Comparison of ENCODE assay signal across 8 cellular contexts in the genomic region with DNA sequence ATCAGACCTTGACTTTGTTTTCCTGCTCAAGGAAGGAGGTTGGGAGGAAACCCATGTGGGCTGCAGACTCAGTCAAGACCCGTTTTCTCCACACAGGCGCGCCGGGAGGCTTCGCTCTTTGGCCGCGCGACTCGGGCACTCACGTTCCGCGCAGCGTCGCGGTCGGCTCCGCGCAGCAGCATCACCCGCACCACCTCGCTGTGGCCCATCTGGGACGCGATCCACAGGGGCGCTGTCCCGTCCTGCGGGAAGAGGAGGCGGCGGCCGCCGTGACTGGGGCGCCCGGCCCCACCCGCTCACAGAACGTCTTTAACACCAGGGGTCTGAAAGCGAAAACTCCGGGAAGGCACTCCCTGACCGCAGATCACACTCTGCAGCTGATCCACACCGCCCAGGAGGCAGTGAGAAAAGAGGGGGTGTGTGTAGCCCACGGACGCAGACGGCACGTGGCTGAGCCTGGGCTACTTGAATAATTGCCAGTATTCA. TPM values are rescaled to one million over a fixed set of nuclear protein-coding genes. Genes with fewer than 3 reads are reported as not detected.
DNase-seq lines count a peak whose midpoint lies in the region; ATAC-seq lines count a peak whose summit lies in the region.

No MANE protein-coding gene starts in this region.

- peaks cover 14% of the 10 kb centered on the region for H3K4me1 Mint-ChIP-seq in activated naive CD8-positive, alpha-beta T cell treated with anti-CD3 and anti-CD28 coated beads, Interleukin-2, amount 50 U/mL, for 24 hours
- peaks cover 8 to 12% of the 10 kb centered on the region in 2 donors for H3K4me1 Mint-ChIP-seq in immature natural killer cell

- no peaks in the 10 kb centered on the region for H3K36me3 Mint-ChIP-seq in activated naive CD8-positive, alpha-beta T cell treated with anti-CD3 and anti-CD28 coated beads, Interleukin-2, amount 50 U/mL, for 24 hours (ENCODE audit: low read depth)
- H3K36me3 Mint-ChIP-seq in immature natural killer cell, result no peaks in the 10 kb centered on the region

- peak overlapping the region; percentile 40 for H3K4me3 Mint-ChIP-seq in activated naive CD8-positive, alpha-beta T cell treated with anti-CD3 and anti-CD28 coated beads, Interleukin-2, amount 50 U/mL, for 24 hours
- H3K4me3 Mint-ChIP-seq in immature natural killer cell, result peak overlapping the region; percentile 51 to 77 (median 70)

- ATAC-seq in HG02571 (IDR thresholded peaks at IDR 0.05; ENCODE audit: unreplicated experiment) (peak; percentile 34), HG03039 (IDR thresholded peaks at IDR 0.05; ENCODE audit: unreplicated experiment) (no peak)
- ATAC-seq in activated naive CD8-positive, alpha-beta T cell treated with anti-CD3 and anti-CD28 coated beads, Interleukin-2, amount 50 U/mL, for 24 hours, result peak; percentile 23

- H3K27me3 Mint-ChIP-seq in activated naive CD8-positive, alpha-beta T cell treated with anti-CD3 and anti-CD28 coated beads, Interleukin-2, amount 50 U/mL, for 24 hours, result peaks cover 42% of the 10 kb centered on the region
- peaks cover 14 to 26% (median 19%) of the 10 kb centered on the region in 3 donors for H3K27me3 Mint-ChIP-seq in immature natural killer cell (ENCODE audit: low read depth in 3 of 3)

- DNase-seq in EL (peak; percentile 36), immature natural killer cell (peak; percentile 38 to 42 (median 42)), SIG-M5 treated with dmso at 0.1 percent for 504 hours (lab: John Stamatoyannopoulos, UW; ENCODE audit: unreplicated experiment) (no peak), ureter (ENCODE audit: low spot score) (no peak)
- DNase-seq in activated naive CD8-positive, alpha-beta T cell treated with anti-CD3 and anti-CD28 coated beads, Interleukin-2, amount 50 U/mL, for 24 hours, result peak; percentile 27
- peak; percentile 27 for DNase-seq in stimulated activated CD8-positive, alpha-beta memory T cell treated with anti-CD3 and anti-CD28 coated beads, Interleukin-4, amount 100 ng/mL, for 48 hours

- no peaks in the 10 kb centered on the region for H3K9me3 Mint-ChIP-seq in activated naive CD8-positive, alpha-beta T cell treated with anti-CD3 and anti-CD28 coated beads, Interleukin-2, amount 50 U/mL, for 24 hours
- peaks cover 0 to 2% (median 0%) of the 10 kb centered on the region in 6 donors for H3K9me3 Mint-ChIP-seq in immature natural killer cell

- H3K27ac Mint-ChIP-seq in activated naive CD8-positive, alpha-beta T cell treated with anti-CD3 and anti-CD28 coated beads, Interleukin-2, amount 50 U/mL, for 24 hours, result no peak overlapping the region
- peak overlapping the region in 1 of 6 donors; percentile 30 for H3K27ac Mint-ChIP-seq in immature natural killer cell

RNA-seq across cellular contexts. Expression of a gene that starts 33.1 kb away (rescaled TPM):
- polyA plus RNA-seq in immature natural killer cell, result 10 to 100 TPM; 25.1 to 83.2 (median 47.2) TPM
- 42.0 TPM for total RNA-seq in ureter

RNA-seq across cellular contexts. Expression of a gene that starts 43.3 kb away (rescaled TPM):
- under 1 TPM in 1 of 3 donors, not detected in 2; 0.59 TPM for polyA plus RNA-seq in immature natural killer cell
- total RNA-seq in ureter, result 8.0 TPM

Comparison
In these comparisons a context has a peak if more than half of its experiments do, and no peak if none do; other contexts are left out.
1. DNase-seq: peak in EL (single experiment), activated naive CD8-positive, alpha-beta T cell treated with anti-CD3 and anti-CD28 coated beads, Interleukin-2, amount 50 U/mL, for 24 hours (single experiment), immature natural killer cell (3 of 3) and stimulated activated CD8-positive, alpha-beta memory T cell treated with anti-CD3 and anti-CD28 coated beads, Interleukin-4, amount 100 ng/mL, for 48 hours (single experiment); none in SIG-M5 treated with dmso at 0.1 percent for 504 hours (single experiment) and ureter (single experiment).